Comparison of ENCODE assay signal across 11 cellular contexts in the genomic region with DNA sequence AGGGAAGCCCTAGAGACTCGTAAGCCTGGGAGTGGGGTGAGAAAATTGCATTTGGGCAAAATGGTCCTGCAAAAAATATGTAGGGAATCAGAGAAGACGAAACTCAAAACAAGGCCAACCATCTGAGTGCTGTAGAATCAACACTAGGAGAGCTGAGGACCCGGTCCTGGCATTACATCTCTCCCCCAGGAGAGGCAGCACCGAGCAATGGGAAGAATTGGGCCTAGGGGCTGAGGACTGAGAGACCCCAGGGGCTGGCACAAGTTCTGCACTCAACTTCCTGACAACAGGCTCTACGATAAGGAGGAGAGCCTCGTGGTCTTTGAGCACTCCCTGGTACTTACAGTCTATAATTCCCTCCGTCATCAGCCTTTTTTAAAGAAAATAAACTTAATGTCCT. TPM values are rescaled to one million over a fixed set of nuclear protein-coding genes. Genes with fewer than 3 reads are reported as not detected.
DNase-seq lines count a peak whose midpoint lies in the region; ATAC-seq, FAIRE-seq and TF ChIP-seq lines count a peak whose summit lies in the region.
"Had no signal": no experiment of that assay in that cellular context is flagged by ENCODE, and none has a peak within 500 bp of the region (broad histone marks: within the 10 kb centered on the region; RNA-seq: fewer than 3 reads in every experiment).

No MANE protein-coding gene starts in this region.

- no peak overlapping the region for H3K4me3 ChIP-seq in AG09309 (ENCODE audit: control insufficient read depth, low read depth, low read length)
- H3K4me3 ChIP-seq in adipocyte (ENCODE audit: low read length) = no peak overlapping the region
- no peak overlapping the region for H3K4me3 ChIP-seq in keratinocyte (ENCODE audit: control insufficient read depth in 2 of 3, extremely low read depth in 1 of 3, insufficient read depth in 2 of 3, low read depth in 1 of 3, low read length in 3 of 3)
- H3K4me3 ChIP-seq: left lung had no signal

- ATAC-seq in HG03108 (IDR thresholded peaks at IDR 0.05; ENCODE audit: unreplicated experiment) (no peak), GM18858 (IDR thresholded peaks at IDR 0.05; ENCODE audit: unreplicated experiment) (no peak)
- ATAC-seq: left lung, right cardiac atrium had no signal

- DNase-seq in AG09309 (ENCODE audit: low read depth) (no peak), GM20000 (ENCODE audit: low spot score) (no peak), adipocyte (ENCODE audit: low read depth) (no peak), keratinocyte (ENCODE audit: low read depth, low spot score) (no peak), amniotic stem cell (lab: John Stamatoyannopoulos, UW) (no peak), T-helper 1 cell (no peak)
- DNase-seq: left lung, NCI-H446 treated with DMSO at 0.1 percent for 48 hours, right cardiac atrium had no signal

- TF ChIP-seq CTCF in AG09309 (IDR thresholded peaks at IDR 0.05; ENCODE audit: control insufficient read depth, insufficient read depth, low read depth, low read length, missing control alignments) (peak; percentile 46), GM20000 (IDR thresholded peaks at IDR 0.05; ENCODE audit: extremely low read depth, missing control alignments) (peak; percentile 2), keratinocyte (optimal IDR thresholded peaks at IDR 0.05 in 1 of 3, IDR thresholded peaks at IDR 0.05 in 1 of 3, conservative IDR thresholded peaks at IDR 0.05 in 1 of 3; ENCODE audit: extremely low read depth in 1 of 3, insufficient read depth in 2 of 3, low read length in 3 of 3) (peak in 2 of 3 experiments; percentile 38 to 62)

- no peak for FAIRE-seq in keratinocyte (lab: Jason Lieb, UNC)

- no peak overlapping the region for H3K4me2 ChIP-seq in keratinocyte (ENCODE audit: control insufficient read depth, extremely low read depth, insufficient read depth, low read depth, low read length)

- no peaks in the 10 kb centered on the region for H3K9me1 ChIP-seq in keratinocyte (ENCODE audit: control insufficient read depth, extremely low read depth, insufficient read depth, low read length)

- H3K27me3 ChIP-seq in adipocyte (replicated peaks; ENCODE audit: control insufficient read depth, insufficient read depth, low read length) = no peaks in the 10 kb centered on the region
- H3K27me3 ChIP-seq in keratinocyte (ENCODE audit: control insufficient read depth, extremely low read depth, insufficient read depth, low read length) = no peaks in the 10 kb centered on the region
- H3K27me3 ChIP-seq: left lung had no signal

- no peaks in the 10 kb centered on the region for H4K20me1 ChIP-seq in keratinocyte (ENCODE audit: control insufficient read depth, extremely low read depth, insufficient read depth, low read length)

- peaks cover 66% of the 10 kb centered on the region for H3K4me1 ChIP-seq in adipocyte (ENCODE audit: control insufficient read depth, insufficient read depth, low read length)
- peaks cover 43% of the 10 kb centered on the region for H3K4me1 ChIP-seq in keratinocyte (ENCODE audit: control insufficient read depth, extremely low read depth, insufficient read depth, low read length)
- H3K4me1 ChIP-seq: left lung had no signal

- no peak overlapping the region for H3K27ac ChIP-seq in keratinocyte (ENCODE audit: control insufficient read depth, insufficient read depth, low read length)
- H3K27ac ChIP-seq: left lung had no signal

- H2AFZ ChIP-seq in keratinocyte (ENCODE audit: control insufficient read depth, low read length) = no peak overlapping the region

- dilution Hi-C loops in keratinocyte (cut with MboI; ENCODE audit: extremely low pct_ligation_motif_present, low sequenced_read_pairs) = no loop called here

- no peaks in the 10 kb centered on the region for H3K79me2 ChIP-seq in keratinocyte (ENCODE audit: control insufficient read depth, insufficient read depth, low read length)

- no peaks in the 10 kb centered on the region for H3K36me3 ChIP-seq in adipocyte (ENCODE audit: control insufficient read depth, insufficient read depth, low read length, severe bottlenecking)
- no peaks in the 10 kb centered on the region for H3K36me3 ChIP-seq in keratinocyte (ENCODE audit: control insufficient read depth in 2 of 2, extremely low read depth in 1 of 2, insufficient read depth in 2 of 2, low read length in 2 of 2)
- H3K36me3 ChIP-seq: left lung had no signal

- H3K9me3 ChIP-seq in adipocyte (ENCODE audit: control insufficient read depth, low read length) (no peaks in the 10 kb centered on the region), keratinocyte (ENCODE audit: control insufficient read depth, low read depth, low read length) (no peaks in the 10 kb centered on the region)
- H3K9me3 ChIP-seq: left lung had no signal

- peak overlapping the region; percentile 88 for H3K9ac ChIP-seq in adipocyte (ENCODE audit: low read length)
- H3K9ac ChIP-seq in keratinocyte (ENCODE audit: control insufficient read depth, extremely low read depth, insufficient read depth, low read length) = no peak overlapping the region

RNA-seq across cellular contexts. Expression of a gene that starts 47.6 kb away (rescaled TPM):
- 31.2 to 34.2 TPM (median 32.8 TPM) in 3 replicates for polyA plus RNA-seq in keratinocyte
- polyA plus RNA-seq in keratinocyte (2011; ENCODE audit: low read depth) = 28.2 TPM
- 54.2 and 76.9 TPM in 2 replicates for polyA plus RNA-seq in keratinocyte (2011; cell fraction: cytosol; rRNA removed)
- 55.1 and 64.5 TPM in 2 replicates for polyA plus RNA-seq in keratinocyte (2011; cell fraction: nucleus; rRNA removed)
- polyA plus RNA-seq in keratinocyte (2012; ENCODE audit: low replicate concordance) = 17.2 and 22.0 TPM in 2 replicates
- polyA minus RNA-seq in keratinocyte = 1.5 to 16.3 TPM (median 16.1 TPM) in 3 replicates
- 21.1 TPM for polyA minus RNA-seq in keratinocyte (2011; cell fraction: cytosol; rRNA and poly(A)+ RNA removed)
- 16.4 and 37.9 TPM in 2 replicates for polyA minus RNA-seq in keratinocyte (2011; cell fraction: nucleus; rRNA and poly(A)+ RNA removed)
